In the genomic region with DNA sequence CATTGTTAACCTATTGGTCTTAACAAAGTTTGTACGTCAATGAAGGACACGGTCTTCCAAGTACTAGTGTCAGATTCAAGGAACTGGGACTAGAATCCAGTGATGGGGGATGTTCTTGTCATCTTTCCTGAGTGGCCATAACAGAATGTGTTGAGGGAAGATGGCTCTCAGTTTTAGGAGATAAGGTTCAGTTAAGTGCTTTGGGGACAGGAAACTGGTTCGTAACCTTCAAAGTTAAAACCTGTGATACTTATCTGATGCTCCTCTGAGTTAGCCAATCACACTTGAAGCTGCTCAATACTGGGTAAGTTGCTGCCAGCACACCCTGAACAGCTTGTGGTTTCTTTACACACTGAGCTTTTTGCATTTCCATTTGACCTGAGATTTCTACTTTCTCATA, we compare ENCODE assay signal across 1 cellular context.
A peak's percentile ranks its signal among the peaks of the same experiment; 100 is the strongest.
TF ChIP-seq lines count a peak whose summit lies in the region.

No MANE protein-coding gene starts in this region.

TF ChIP-seq in K562, 482 proteins besides CTCF, POLR2A, EP300 and RAD21 (continued from another document):
- TF ChIP-seq, protein P1, sequence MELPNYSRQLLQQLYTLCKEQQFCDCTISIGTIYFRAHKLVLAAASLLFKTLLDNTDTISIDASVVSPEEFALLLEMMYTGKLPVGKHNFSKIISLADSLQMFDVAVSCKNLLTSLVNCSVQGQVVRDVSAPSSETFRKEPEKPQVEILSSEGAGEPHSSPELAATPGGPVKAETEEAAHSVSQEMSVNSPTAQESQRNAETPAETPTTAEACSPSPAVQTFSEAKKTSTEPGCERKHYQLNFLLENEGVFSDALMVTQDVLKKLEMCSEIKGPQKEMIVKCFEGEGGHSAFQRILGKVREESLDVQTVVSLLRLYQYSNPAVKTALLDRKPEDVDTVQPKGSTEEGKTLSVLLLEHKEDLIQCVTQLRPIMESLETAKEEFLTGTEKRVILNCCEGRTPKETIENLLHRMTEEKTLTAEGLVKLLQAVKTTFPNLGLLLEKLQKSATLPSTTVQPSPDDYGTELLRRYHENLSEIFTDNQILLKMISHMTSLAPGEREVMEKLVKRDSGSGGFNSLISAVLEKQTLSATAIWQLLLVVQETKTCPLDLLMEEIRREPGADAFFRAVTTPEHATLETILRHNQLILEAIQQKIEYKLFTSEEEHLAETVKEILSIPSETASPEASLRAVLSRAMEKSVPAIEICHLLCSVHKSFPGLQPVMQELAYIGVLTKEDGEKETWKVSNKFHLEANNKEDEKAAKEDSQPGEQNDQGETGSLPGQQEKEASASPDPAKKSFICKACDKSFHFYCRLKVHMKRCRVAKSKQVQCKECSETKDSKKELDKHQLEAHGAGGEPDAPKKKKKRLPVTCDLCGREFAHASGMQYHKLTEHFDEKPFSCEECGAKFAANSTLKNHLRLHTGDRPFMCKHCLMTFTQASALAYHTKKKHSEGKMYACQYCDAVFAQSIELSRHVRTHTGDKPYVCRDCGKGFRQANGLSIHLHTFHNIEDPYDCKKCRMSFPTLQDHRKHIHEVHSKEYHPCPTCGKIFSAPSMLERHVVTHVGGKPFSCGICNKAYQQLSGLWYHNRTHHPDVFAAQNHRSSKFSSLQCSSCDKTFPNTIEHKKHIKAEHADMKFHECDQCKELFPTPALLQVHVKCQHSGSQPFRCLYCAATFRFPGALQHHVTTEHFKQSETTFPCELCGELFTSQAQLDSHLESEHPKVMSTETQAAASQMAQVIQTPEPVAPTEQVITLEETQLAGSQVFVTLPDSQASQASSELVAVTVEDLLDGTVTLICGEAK (IDR thresholded peaks at IDR 0.05) = peak; percentile 35; the same call in 1 of the 2 replicates
- TF ChIP-seq, protein P1 (CRISPR knock-in tag; IDR thresholded peaks at IDR 0.05) = no peak
- no peak for TF ChIP-seq RAD51 (IDR thresholded peaks at IDR 0.05; ENCODE audit: borderline replicate concordance, low read depth)
- TF ChIP-seq ZBTB17 (CRISPR knock-in tag; IDR thresholded peaks at IDR 0.05) = no peak
- no peak for TF ChIP-seq HMG20B (CRISPR knock-in tag; IDR thresholded peaks at IDR 0.05)
- TF ChIP-seq TEAD4 (IDR thresholded peaks at IDR 0.05; ENCODE audit: low read length) = peak; percentile 73
- TF ChIP-seq TEAD4 (CRISPR knock-in tag; IDR thresholded peaks at IDR 0.05; ENCODE audit: borderline replicate concordance) = no peak
- TF ChIP-seq RCOR1 (IDR thresholded peaks at IDR 0.05; ENCODE audit: borderline replicate concordance in 1 of 2, low read depth in 2 of 2, low read length in 2 of 2) = peak in 1 of 2 experiments; percentile 71; a peak in 1 of 4 replicates
- TF ChIP-seq CHCHD3 (CRISPR knock-in tag; IDR thresholded peaks at IDR 0.05) = no peak
- peak; percentile 45; the same call in 1 of the 2 replicates for TF ChIP-seq DPF2 (IDR thresholded peaks at IDR 0.05)
- no peak for TF ChIP-seq KAT2B (IDR thresholded peaks at IDR 0.05; ENCODE audit: low read depth, low read length)
- TF ChIP-seq ZFP36 (IDR thresholded peaks at IDR 0.05; ENCODE audit: low read depth, low read length, partially characterized antibody) = no peak
- TF ChIP-seq ZNF165 (CRISPR knock-in tag; IDR thresholded peaks at IDR 0.05; ENCODE audit: borderline replicate concordance) = no peak
- TF ChIP-seq CBX1 (IDR thresholded peaks at IDR 0.05; ENCODE audit: low read depth) = no peak
- TF ChIP-seq MAFK (IDR thresholded peaks at IDR 0.05; ENCODE audit: low read length) = no peak
- TF ChIP-seq TAF1 (IDR thresholded peaks at IDR 0.05; ENCODE audit: control insufficient read depth, extremely low read depth, insufficient read depth, low read length, severe bottlenecking) = no peak
- TF ChIP-seq, protein P2, sequence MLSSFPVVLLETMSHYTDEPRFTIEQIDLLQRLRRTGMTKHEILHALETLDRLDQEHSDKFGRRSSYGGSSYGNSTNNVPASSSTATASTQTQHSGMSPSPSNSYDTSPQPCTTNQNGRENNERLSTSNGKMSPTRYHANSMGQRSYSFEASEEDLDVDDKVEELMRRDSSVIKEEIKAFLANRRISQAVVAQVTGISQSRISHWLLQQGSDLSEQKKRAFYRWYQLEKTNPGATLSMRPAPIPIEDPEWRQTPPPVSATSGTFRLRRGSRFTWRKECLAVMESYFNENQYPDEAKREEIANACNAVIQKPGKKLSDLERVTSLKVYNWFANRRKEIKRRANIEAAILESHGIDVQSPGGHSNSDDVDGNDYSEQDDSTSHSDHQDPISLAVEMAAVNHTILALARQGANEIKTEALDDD (IDR thresholded peaks at IDR 0.05) = peak; percentile 83
- TF ChIP-seq PHF8 (IDR thresholded peaks at IDR 0.05; ENCODE audit: borderline replicate concordance, low read length) = no peak
- TF ChIP-seq, protein P3, sequence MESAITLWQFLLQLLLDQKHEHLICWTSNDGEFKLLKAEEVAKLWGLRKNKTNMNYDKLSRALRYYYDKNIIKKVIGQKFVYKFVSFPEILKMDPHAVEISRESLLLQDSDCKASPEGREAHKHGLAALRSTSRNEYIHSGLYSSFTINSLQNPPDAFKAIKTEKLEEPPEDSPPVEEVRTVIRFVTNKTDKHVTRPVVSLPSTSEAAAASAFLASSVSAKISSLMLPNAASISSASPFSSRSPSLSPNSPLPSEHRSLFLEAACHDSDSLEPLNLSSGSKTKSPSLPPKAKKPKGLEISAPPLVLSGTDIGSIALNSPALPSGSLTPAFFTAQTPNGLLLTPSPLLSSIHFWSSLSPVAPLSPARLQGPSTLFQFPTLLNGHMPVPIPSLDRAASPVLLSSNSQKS (CRISPR knock-in tag; IDR thresholded peaks at IDR 0.05) = no peak
- TF ChIP-seq BACH1 (tag; IDR thresholded peaks at IDR 0.05) = no peak
- TF ChIP-seq ZNF175 (CRISPR knock-in tag; IDR thresholded peaks at IDR 0.05; ENCODE audit: low read depth) = no peak
- TF ChIP-seq SLC30A9 (CRISPR knock-in tag; IDR thresholded peaks at IDR 0.05) = no peak
- no peak for TF ChIP-seq RNF2 (IDR thresholded peaks at IDR 0.05)
